27 cellular contexts compared by ENCODE assay signal in genomic region chr10:2604891-2605290, GRCh38.
"Had no signal": no experiment of that assay in that cellular context is flagged by ENCODE, and none has a peak within 500 bp of the region (broad histone marks: within the 10 kb centered on the region; RNA-seq: fewer than 3 reads in every experiment).

No MANE protein-coding gene starts in this region.

- ATAC-seq: effector memory CD8-positive, alpha-beta T cell; esophagus mucosa; foreskin keratinocyte; gastrocnemius medialis; gastroesophageal sphincter; heart left ventricle; heart right ventricle had no signal

- DNase-seq: colonic mucosa; cortex of kidney; dermis blood vessel endothelial cell; dorsolateral prefrontal cortex; effector CD4-positive, alpha-beta T cell; effector CD8-positive, alpha-beta T cell; effector memory CD4-positive, alpha-beta T cell; effector memory CD8-positive, alpha-beta T cell; endodermal cell; erythroblast; esophagus squamous epithelium; foreskin fibroblast; foreskin keratinocyte; foreskin melanocyte; gastrocnemius medialis; glutamatergic neuron; head of caudate nucleus; heart left ventricle; heart right ventricle had no signal

- H3K27ac ChIP-seq: colonic mucosa, coronary artery, dorsolateral prefrontal cortex, epithelial cell of prostate, esophagus muscularis mucosa, esophagus squamous epithelium, foreskin keratinocyte, gastrocnemius medialis, gastroesophageal sphincter, heart left ventricle, heart right ventricle had no signal

- H3K27me3 ChIP-seq: colonic mucosa, esophagus muscularis mucosa, esophagus squamous epithelium, foreskin keratinocyte, gastrocnemius medialis had no signal

- H3K4me1 ChIP-seq: colonic mucosa, esophagus muscularis mucosa, esophagus squamous epithelium, foreskin keratinocyte, gastrocnemius medialis, gastroesophageal sphincter, heart left ventricle, heart right ventricle had no signal

- FAIRE-seq: colon, endometrium, endothelial cell of umbilical vein had no signal

- H3K36me3 ChIP-seq: colonic mucosa, esophagus muscularis mucosa, esophagus squamous epithelium, gastrocnemius medialis, gastroesophageal sphincter, heart left ventricle, heart right ventricle had no signal

- H3K9me3 ChIP-seq: colonic mucosa, esophagus squamous epithelium, gastrocnemius medialis, gastroesophageal sphincter, heart left ventricle had no signal

- H3K4me3 ChIP-seq: colonic mucosa, coronary artery, dorsolateral prefrontal cortex, esophagus muscularis mucosa, esophagus squamous epithelium, gastrocnemius medialis, gastroesophageal sphincter, heart left ventricle, heart right ventricle had no signal
